ENCODE assay signal across 8 cellular contexts in genomic region chr19:15869109-15869555, GRCh38. TPM values are rescaled to one million over a fixed set of nuclear protein-coding genes. Genes with fewer than 3 reads are reported as not detected.
DNase-seq lines count a peak whose midpoint lies in the region; ATAC-seq and TF ChIP-seq lines count a peak whose summit lies in the region.

No MANE protein-coding gene starts in this region.

- no peaks in the 10 kb centered on the region for H3K79me2 ChIP-seq in SU-DHL-6 (ENCODE audit: insufficient read depth, low read length)

- no peaks in the 10 kb centered on the region for H3K9me1 ChIP-seq in IMR-90 (ENCODE audit: insufficient read depth, low read length)

- no peak overlapping the region for H3K4ac ChIP-seq in IMR-90 (ENCODE audit: low read depth, low read length)

- H3K56ac ChIP-seq in IMR-90 (ENCODE audit: extremely low read depth, insufficient read depth, low read length) = no peak overlapping the region

- H3K9me3 ChIP-seq in IMR-90 (ENCODE audit: control insufficient read depth, insufficient read depth, low read length) (peaks cover 2% of the 10 kb centered on the region; the same call in 1 of the 2 replicates), SU-DHL-6 (ENCODE audit: insufficient read depth, low read length) (no peaks in the 10 kb centered on the region), suprapubic skin (no peaks in the 10 kb centered on the region)

- H3K4me1 ChIP-seq in IMR-90 (ENCODE audit: control insufficient read depth, insufficient read depth, low read length) (no peaks in the 10 kb centered on the region), suprapubic skin (peaks cover 20% of the 10 kb centered on the region)

- CTCF ChIA-PET in IMR-90 (lab: Yijun Ruan, JAX) = no interaction called here

- POLR2A ChIA-PET in IMR-90 (lab: Charles Lee; ENCODE audit: unreplicated experiment) = no interaction called here

- H3K4me2 ChIP-seq in IMR-90 (ENCODE audit: low read depth, low read length) (no peak overlapping the region), SU-DHL-6 (ENCODE audit: low read depth, low read length, poor library complexity, severe bottlenecking) (no peak overlapping the region)

- H2BK20ac ChIP-seq in IMR-90 (ENCODE audit: low read depth, low read length) = no peak overlapping the region

- TF ChIP-seq POLR2A in IMR-90 (IDR thresholded peaks at IDR 0.05; ENCODE audit: low read depth, low read length) = no peak
- no peak for TF ChIP-seq POLR2A in suprapubic skin (IDR thresholded peaks at IDR 0.05)

- H3F3A ChIP-seq in SU-DHL-6 (ENCODE audit: insufficient read depth) = no peaks in the 10 kb centered on the region

- H4K5ac ChIP-seq in IMR-90 (ENCODE audit: low read depth, low read length) = no peak overlapping the region

- no peak overlapping the region for H2BK120ac ChIP-seq in IMR-90 (ENCODE audit: low read depth, low read length)

- ATAC-seq in IMR-90 (ENCODE audit: low read depth) = 0 out of 2 replicates have a peak, but pooled peaks have one; percentile 27
- no peak for ATAC-seq in HG02884 (IDR thresholded peaks at IDR 0.05; ENCODE audit: unreplicated experiment)
- ATAC-seq in HG03159 (IDR thresholded peaks at IDR 0.05; ENCODE audit: unreplicated experiment) = no peak

- peak; percentile 12; the same call in 1 of the 2 replicates for TF ChIP-seq RAD21 in IMR-90 (IDR thresholded peaks at IDR 0.05; ENCODE audit: low read length)

- no peak overlapping the region for H2BK15ac ChIP-seq in IMR-90 (ENCODE audit: low read depth, low read length)

- no peak overlapping the region for H2BK5ac ChIP-seq in IMR-90 (ENCODE audit: low read depth, low read length, poor library complexity, severe bottlenecking)

- no peak overlapping the region for H4K91ac ChIP-seq in IMR-90 (ENCODE audit: insufficient read depth, low read depth, low read length)

- H3K36me3 ChIP-seq in IMR-90 (ENCODE audit: control insufficient read depth, insufficient read depth, low read length) (no peaks in the 10 kb centered on the region), SU-DHL-6 (ENCODE audit: low read length) (no peaks in the 10 kb centered on the region), brain microvascular endothelial cell (replicated peaks) (no peaks in the 10 kb centered on the region), suprapubic skin (no peaks in the 10 kb centered on the region)

- no peak overlapping the region for H3K18ac ChIP-seq in IMR-90 (ENCODE audit: low read depth, low read length)

- H3K9ac ChIP-seq in IMR-90 (ENCODE audit: low read depth, low read length) (no peak overlapping the region), SU-DHL-6 (ENCODE audit: low read length) (no peak overlapping the region)

- no peaks in the 10 kb centered on the region for H3K79me1 ChIP-seq in IMR-90 (ENCODE audit: low read depth in 1 of 2, low read length in 2 of 2)

- no peak for TF ChIP-seq EP300 in suprapubic skin (IDR thresholded peaks at IDR 0.05)

- H2AK5ac ChIP-seq in IMR-90 (ENCODE audit: low read depth, low read length) = no peak overlapping the region

- H3K9me2 ChIP-seq in SU-DHL-6 (replicated peaks; ENCODE audit: insufficient read depth, low read length) = no peaks in the 10 kb centered on the region

- H4K20me1 ChIP-seq in IMR-90 (ENCODE audit: insufficient read depth, low read length) = no peaks in the 10 kb centered on the region
- H4K20me1 ChIP-seq in SU-DHL-6 (ENCODE audit: low read depth, low read length) = no peaks in the 10 kb centered on the region

- in situ Hi-C loops in IMR-90 (cut with MboI; ENCODE audit: low sequenced_read_pairs) (no loop called here), brain microvascular endothelial cell (cut with HindIII; ENCODE audit: low pct_ligation_motif_present, low sequenced_read_pairs) (no loop called here)

- intact Hi-C loops in IMR-90 (cut with micrococcal nuclease) = no loop called here

- no TSS peak for BruUV-seq in IMR-90 (replicated peaks; lab: Mats Ljungman, UMichigan)

- no CpG with 5 or more reads among the region's 3 CpGs for WGBS in IMR-90 (ENCODE audit: extremely low coverage in 2 of 2, insufficient read length in 1 of 2), 2 experiments
- WGBS in suprapubic skin = 2% methylated on average over 3 of the region's 3 CpGs

- no peak overlapping the region for H2AK9ac ChIP-seq in IMR-90 (replicated peaks; ENCODE audit: low read depth, low read length, poor library complexity)

- H3K4me3 ChIP-seq in IMR-90 (ENCODE audit: insufficient read depth, low read depth, low read length) = no peak overlapping the region
- H3K4me3 ChIP-seq in SU-DHL-6 (ENCODE audit: insufficient read depth, low read length, poor library complexity, severe bottlenecking) = no peak overlapping the region
- H3K4me3 ChIP-seq in brain microvascular endothelial cell (ENCODE audit: low read depth, low read length) = no peak overlapping the region
- no peak overlapping the region for H3K4me3 ChIP-seq in suprapubic skin

- peak; percentile 97 for DNase-seq in DMS153 (lab: John Stamatoyannopoulos, UW)
- DNase-seq in IMR-90 = no peak
- peak; percentile 7 for DNase-seq in brain microvascular endothelial cell
- peak; percentile 72 for DNase-seq in kidney tubule cell (ENCODE audit: low spot score)
- DNase-seq in suprapubic skin (ENCODE audit: low spot score in 2 of 2) = no peak

- H3K27ac ChIP-seq in IMR-90 (ENCODE audit: insufficient read depth, low read length) (no peak overlapping the region), SU-DHL-6 (ENCODE audit: low read depth, low read length) (no peak overlapping the region), brain microvascular endothelial cell (no peak overlapping the region), suprapubic skin (peak overlapping the region; percentile 8)

- dilution Hi-C loops in IMR-90 (cut with HindIII; ENCODE audit: low sequenced_read_pairs, unreplicated experiment) = no loop called here

- TF ChIP-seq CTCF in IMR-90 (conservative IDR thresholded peaks at IDR 0.05; ENCODE audit: low read depth, low read length) = peak; percentile 34
- TF ChIP-seq CTCF in SU-DHL-6 (IDR thresholded peaks at IDR 0.05; ENCODE audit: insufficient read depth, low read length, poor library complexity, severe bottlenecking) = peak; percentile 27
- TF ChIP-seq CTCF in brain microvascular endothelial cell (IDR thresholded peaks at IDR 0.05; ENCODE audit: low read depth, low read length, missing control alignments) = peak; percentile 46
- TF ChIP-seq CTCF in suprapubic skin (IDR thresholded peaks at IDR 0.05) = peak; percentile 57 to 62

- no peak overlapping the region for H3K23ac ChIP-seq in IMR-90 (ENCODE audit: low read depth, low read length)

- H3K27me3 ChIP-seq in IMR-90 (ENCODE audit: control insufficient read depth, insufficient read depth, low read length) (no peaks in the 10 kb centered on the region), SU-DHL-6 (ENCODE audit: low read length) (no peaks in the 10 kb centered on the region), brain microvascular endothelial cell (replicated peaks) (no peaks in the 10 kb centered on the region), suprapubic skin (peaks cover 22% of the 10 kb centered on the region)

- H4K8ac ChIP-seq in IMR-90 (ENCODE audit: low read depth in 2 of 2, low read length in 2 of 2) = no peak overlapping the region

- no peak overlapping the region for H3K14ac ChIP-seq in IMR-90 (replicated peaks; ENCODE audit: low read depth, low read length)

- H2AFZ ChIP-seq in IMR-90 (replicated peaks; ENCODE audit: low read length, poor library complexity) = no peak overlapping the region
- H2AFZ ChIP-seq in SU-DHL-6 (ENCODE audit: low read depth, low read length, severe bottlenecking) = no peak overlapping the region

TF ChIP-seq in IMR-90, 13 proteins besides CTCF, POLR2A, EP300 and RAD21:
- TF ChIP-seq SMC3 (IDR thresholded peaks at IDR 0.05; ENCODE audit: low read depth, low read length) (0 out of 2 replicates have a peak, but pooled peaks have one; percentile 14), RFX5 (IDR thresholded peaks at IDR 0.05; ENCODE audit: low read depth, low read length) (no peak), USF2 (IDR thresholded peaks at IDR 0.05; ENCODE audit: low read depth, low read length) (no peak), FOS (IDR thresholded peaks at IDR 0.05; ENCODE audit: low read depth, low read length) (no peak)
TF ChIP-seq in IMR-90: peak in this region for 1.

RNA-seq across cellular contexts. Expression of gene CYP4F2, which starts 28.7 kb away (rescaled TPM):
- total RNA-seq in IMR-90 (2012; rRNA removed) (not detected in 2 replicates), suprapubic skin (10 to 100 TPM in 1 of 4 donors, 1 to 10 TPM in 3; 1.2 to 13.7 (median 3.3) TPM)
- polyA plus RNA-seq in IMR-90 (2012; rRNA removed) = not detected in 2 replicates
- polyA plus RNA-seq in IMR-90 (2012; cell fraction: cytosol; rRNA removed) = not detected in 2 replicates
- not detected in 2 replicates for polyA plus RNA-seq in IMR-90 (2012; cell fraction: nucleus; rRNA removed; ENCODE audit: low replicate concordance)

RNA-seq across cellular contexts. Expression of gene OR10H1, which starts 53.7 kb away (rescaled TPM):
- not detected in 2 replicates for total RNA-seq in IMR-90 (2012; rRNA removed)
- not detected in 2 replicates for polyA plus RNA-seq in IMR-90 (2012; rRNA removed)
- not detected in 2 replicates for polyA plus RNA-seq in IMR-90 (2012; cell fraction: cytosol; rRNA removed)
- not detected in 2 replicates for polyA plus RNA-seq in IMR-90 (2012; cell fraction: nucleus; rRNA removed; ENCODE audit: low replicate concordance)
- not detected for total RNA-seq in suprapubic skin

Comparison
In these comparisons a context has a peak if more than half of its experiments do, and no peak if none do; other contexts are left out.
1. DNase-seq: peak in DMS153 (single experiment), brain microvascular endothelial cell (single experiment) and kidney tubule cell (single experiment); none in IMR-90 (single experiment) and suprapubic skin (0 of 2).
2. Peak in every context shown above with its lines, with median percentiles within 50 percentile points of each other: CTCF ChIP-seq.